ENCODE assay signal across 9 cellular contexts in the genomic region with DNA sequence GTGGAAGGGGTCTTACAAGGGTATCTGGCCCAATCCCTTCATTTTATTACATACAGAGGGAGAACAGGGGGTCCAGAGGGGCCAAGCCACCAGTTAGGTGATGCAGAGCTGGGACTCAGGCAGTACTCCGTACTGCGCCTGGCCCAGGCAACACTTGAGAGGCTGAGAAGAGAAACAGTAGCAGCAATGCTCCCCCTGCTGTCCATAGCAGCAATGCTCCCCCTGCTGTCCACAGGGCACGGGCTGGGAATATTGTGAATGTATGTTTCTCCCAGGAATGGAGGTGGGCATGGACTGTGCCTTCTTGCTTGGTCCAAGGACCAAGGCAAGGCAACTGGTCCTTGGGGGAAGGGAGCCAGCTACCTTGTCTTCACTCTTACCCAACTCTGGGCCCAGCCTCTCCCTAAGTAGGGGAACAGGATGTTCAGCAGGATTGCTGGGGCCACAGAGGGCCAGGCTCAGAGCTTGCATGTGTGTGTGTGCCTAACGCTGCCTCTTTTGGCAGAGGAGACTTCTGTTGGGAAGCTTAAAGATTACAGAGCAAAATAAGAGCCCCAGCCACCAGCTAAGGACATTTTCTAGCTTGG. TPM values are rescaled to one million over a fixed set of nuclear protein-coding genes. Genes with fewer than 3 reads are reported as not detected.
DNase-seq lines count a peak whose midpoint lies in the region; ATAC-seq, FAIRE-seq and TF ChIP-seq lines count a peak whose summit lies in the region.
"Had no signal": no experiment of that assay in that cellular context is flagged by ENCODE, and none has a peak within 500 bp of the region (broad histone marks: within the 10 kb centered on the region; RNA-seq: fewer than 3 reads in every experiment).

No MANE protein-coding gene starts in this region.

- H3K9me2 ChIP-seq in HCT116 (ENCODE audit: insufficient read depth): no peaks in the 10 kb centered on the region

- H3K9me1 ChIP-seq in K562 (ENCODE audit: control insufficient read depth, insufficient read depth, low read length): no peaks in the 10 kb centered on the region

- CTCF ChIA-PET in CD8-positive, alpha-beta T cell (lab: Charles Lee): interaction anchor here (0.7 to 8.7 kb wide), 8 partner anchors 14 to 149 kb away, joined by 3 to 79 read pairs (median 4); partner anchors contain the start of genes CEP250 and FAM83C
- CTCF ChIA-PET in HCT116 (lab: Charles Lee) (interaction anchor here (0.7 to 9.7 kb wide), 11 partner anchors 11 to 211 kb away, joined by 3 to 108 read pairs (median 4); partner anchors contain the start of genes FAM83C and UQCC1), K562 (lab: Yijun Ruan, JAX; ENCODE audit: low intra/inter-chr PET ratio) (interaction anchor here (0.5 to 1.0 kb wide), 4 partner anchors 140 to 433 kb away, joined by 3 to 4 read pairs (median 4); no protein-coding TSS in a partner anchor)

- H3K36me3 Mint-ChIP-seq in CD8-positive, alpha-beta T cell: peaks cover 34% of the 10 kb centered on the region

- H3K9me3 Mint-ChIP-seq in CD8-positive, alpha-beta T cell: no peaks in the 10 kb centered on the region

- H4K20me1 ChIP-seq in HCT116 (ENCODE audit: insufficient read depth) (no peaks in the 10 kb centered on the region), K562 (replicated peaks; ENCODE audit: control insufficient read depth, insufficient read depth, low read length) (no peaks in the 10 kb centered on the region)

- in situ Hi-C loops in K562 (cut with MboI): loop anchor here (25.0 kb wide), 1 partner anchor 130 kb away; the partner anchor contains the start of gene GDF5

- RAD21 ChIA-PET in HCT116 (lab: Charles Lee; ENCODE audit: low non-redundant PET in 1 of 2, low total read pairs in 2 of 2, uncharacterized antibody in 2 of 2, unreplicated experiment in 2 of 2): no interaction called here

- intact Hi-C loops in CD8-positive, alpha-beta T cell (cut with DNase I, micrococcal nuclease): loop anchor here (1.0 to 10.0 kb wide), 4 partner anchors 162 to 578 kb away; partner anchors contain the start of gene EDEM2 (in 1 of the 2)
- intact Hi-C loops in HCT116 (cut with micrococcal nuclease): no loop called here
- intact Hi-C loops in K562 (cut with micrococcal nuclease): loop anchor here (1.0 kb wide), 1 partner anchor 132 kb away; no protein-coding TSS in a partner anchor

- ATAC-seq in CD8-positive, alpha-beta T cell: peak; percentile 38
- ATAC-seq in HCT116 (peak; percentile 64), K562 (peak; percentile 89), HG02610 (IDR thresholded peaks at IDR 0.05; ENCODE audit: unreplicated experiment) (no peak)

- peak; percentile 72 for FAIRE-seq in K562 (lab: Jason Lieb, UNC)

- H3K4me3 Mint-ChIP-seq in CD8-positive, alpha-beta T cell: no peak overlapping the region

- 28% methylated on average over 4 of the region's 4 CpGs for WGBS in K562 (ENCODE audit: insufficient coverage, low coverage, missing lambda C conversion rate)

- DNase-seq in CD8-positive, alpha-beta T cell: peak in 2 of 7 experiments; percentile 25 to 27
- DNase-seq in HCT116 (ENCODE audit: low read depth, low spot score) (peak; percentile 60), OCI-M1 (lab: John Stamatoyannopoulos, UW) (peak; percentile 54), K562 (ENCODE audit: extremely low read depth in 1 of 4, low spot score in 3 of 4) (peak; percentile 58 to 74 (median 68)), inferior parietal cortex (ENCODE audit: extremely low spot score) (peak; percentile 56), ureter (ENCODE audit: low spot score) (no peak)
- peak; percentile 24 for DNase-seq in stimulated activated CD4-positive, alpha-beta T cell treated with anti-CD3 and anti-CD28 coated beads, Interleukin-4, amount 100 ng/mL, for 1 hour

- POLR2A ChIA-PET in CD8-positive, alpha-beta T cell (lab: Charles Lee): interaction anchor here (0.6 kb wide), 1 partner anchor 302 kb away, joined by 5 read pairs; no protein-coding TSS in a partner anchor
- POLR2A ChIA-PET in HCT116 (lab: Charles Lee) (interaction anchor here (1.3 to 4.3 kb wide), 5 partner anchors 10 to 148 kb away, joined by 4 to 19 read pairs (median 5); partner anchors contain the start of genes CEP250 and MMP24OS), K562 (lab: Yijun Ruan, JAX) (interaction anchor here (0.6 kb wide), 1 partner anchor 1116 kb away, joined by 3 read pairs; no protein-coding TSS in a partner anchor)

- TF ChIP-seq EP300 in K562 (IDR thresholded peaks at IDR 0.05; ENCODE audit: low read length): no peak

- H3K4me1 Mint-ChIP-seq in CD8-positive, alpha-beta T cell (ENCODE audit: low read depth): peaks cover 4% of the 10 kb centered on the region

- H3K9ac ChIP-seq in HCT116 (ENCODE audit: low read length): peak overlapping the region; percentile 58
- peak overlapping the region in 1 of 2 experiments; percentile 6; a peak in 1 of 4 replicates for H3K9ac ChIP-seq in K562 (ENCODE audit: insufficient read depth in 1 of 2, low read depth in 2 of 2, low read length in 2 of 2)

- H2AFZ ChIP-seq in HCT116 (ENCODE audit: low read depth, low read length, poor library complexity, severe bottlenecking) (no peak overlapping the region), K562 (ENCODE audit: low read depth, low read length) (no peak overlapping the region)

- H3K79me2 ChIP-seq in HCT116 (ENCODE audit: insufficient read depth, low read length) (no peaks in the 10 kb centered on the region), K562 (ENCODE audit: control insufficient read depth, insufficient read depth, low read length) (no peaks in the 10 kb centered on the region)

- H3K27me3 Mint-ChIP-seq in CD8-positive, alpha-beta T cell (ENCODE audit: low read depth): no peaks in the 10 kb centered on the region

- H3K4me2 ChIP-seq in HCT116 (ENCODE audit: low read length) (peak overlapping the region; percentile 73), K562 (ENCODE audit: insufficient read depth, low read length) (no peak overlapping the region)

- H3K36me3 ChIP-seq in CD8-positive, alpha-beta T cell (ENCODE audit: insufficient read depth, low read length): peaks cover 9% of the 10 kb centered on the region
- H3K36me3 ChIP-seq in HCT116 (ENCODE audit: control insufficient read depth in 1 of 2, insufficient read depth in 2 of 2, low read length in 2 of 2) (no peaks in the 10 kb centered on the region), K562 (ENCODE audit: control insufficient read depth, insufficient read depth, low read length) (peaks cover 27% of the 10 kb centered on the region; the same call in 2 of the 3 replicates)

- H3K27ac ChIP-seq in CD8-positive, alpha-beta T cell (ENCODE audit: low read depth, low read length): no peak overlapping the region
- H3K27ac ChIP-seq in HCT116 (ENCODE audit: low read depth, low read length) (peak overlapping the region; percentile 94), K562 (ENCODE audit: extremely low read depth, low read depth, low read length) (no peak overlapping the region)

- TF ChIP-seq POLR2A in HCT116 (IDR thresholded peaks at IDR 0.05; ENCODE audit: borderline replicate concordance, extremely low read depth, insufficient read depth, insufficient read length): no peak
- TF ChIP-seq POLR2A in K562 (conservative IDR thresholded peaks at IDR 0.05): no peak

- no peak overlapping the region for H3K4me3 ChIP-seq in CD8-positive, alpha-beta T cell (ENCODE audit: low read depth, low read length)
- H3K4me3 ChIP-seq in HCT116 (replicated peaks in 1 of 2; ENCODE audit: low read depth in 1 of 2, low read length in 2 of 2) (no peak overlapping the region), K562 (no peak overlapping the region)

- TF ChIP-seq RAD21 in HCT116 (IDR thresholded peaks at IDR 0.05; ENCODE audit: low read depth) (no peak), K562 (CRISPR knock-in tag; conservative IDR thresholded peaks at IDR 0.05 in 1 of 2, IDR thresholded peaks at IDR 0.05 in 1 of 2) (peak; percentile 49 to 61)

- H3K9me3 ChIP-seq in CD8-positive, alpha-beta T cell (ENCODE audit: low read length): no peaks in the 10 kb centered on the region
- H3K9me3 ChIP-seq in HCT116 (ENCODE audit: control insufficient read depth in 1 of 2, insufficient read depth in 1 of 2, low read depth in 1 of 2, low read length in 2 of 2) (no peaks in the 10 kb centered on the region), K562 (replicated peaks; ENCODE audit: control insufficient read depth, insufficient read depth, low read depth, low read length) (no peaks in the 10 kb centered on the region)

- H3K4me1 ChIP-seq in CD8-positive, alpha-beta T cell (ENCODE audit: insufficient read depth, low read length): peaks cover 4% of the 10 kb centered on the region
- H3K4me1 ChIP-seq in HCT116 (ENCODE audit: control insufficient read depth in 1 of 2, insufficient read depth in 2 of 2, low read length in 2 of 2) (peaks cover 73 to 95% of the 10 kb centered on the region in 2 experiments), K562 (replicated peaks in 1 of 2; ENCODE audit: control insufficient read depth in 2 of 2, insufficient read depth in 2 of 2, low read length in 2 of 2) (peaks cover 17 to 28% of the 10 kb centered on the region in 2 experiments; a peak in 4 of 5 replicates)

- H3K27me3 ChIP-seq in CD8-positive, alpha-beta T cell (ENCODE audit: insufficient read depth, low read length): no peaks in the 10 kb centered on the region
- H3K27me3 ChIP-seq in HCT116 (ENCODE audit: insufficient read depth, low read length): no peaks in the 10 kb centered on the region
- no peaks in the 10 kb centered on the region for H3K27me3 ChIP-seq in K562 (ENCODE audit: control insufficient read depth in 2 of 2, insufficient read depth in 2 of 2, low read length in 2 of 2)

- no TSS peak for BruUV-seq in HCT116 (replicated peaks; lab: Mats Ljungman, UMichigan)
- no TSS peak for BruUV-seq in K562 (replicated peaks; lab: Mats Ljungman, UMichigan)

- no peak overlapping the region for H3K27ac Mint-ChIP-seq in CD8-positive, alpha-beta T cell

- TF ChIP-seq CTCF in CD8-positive, alpha-beta T cell (IDR thresholded peaks at IDR 0.05): peak; percentile 23
- TF ChIP-seq CTCF in HCT116 (IDR thresholded peaks at IDR 0.05 in 2 of 3, conservative IDR thresholded peaks at IDR 0.05 in 1 of 3; ENCODE audit: borderline replicate concordance in 1 of 3, insufficient read depth in 1 of 3, low read depth in 2 of 3, low read length in 2 of 3): peak in 2 of 3 experiments; percentile 96 to 98; a peak in 4 of 6 replicates
- TF ChIP-seq CTCF in K562 (IDR thresholded peaks at IDR 0.05 in 2 of 3, conservative IDR thresholded peaks at IDR 0.05 in 1 of 3; ENCODE audit: insufficient read depth in 2 of 3, low read depth in 1 of 3, low read length in 3 of 3): peak; percentile 96 to 99 (median 98)

RNA-seq across cellular contexts. Expression of gene FAM83C, which starts 14.8 kb away (rescaled TPM):
- not detected for total RNA-seq in CD8-positive, alpha-beta T cell
- total RNA-seq in HCT116 (2021; ENCODE audit: unreplicated experiment) (not detected), K562 (2014; rRNA removed) (not detected in 2 replicates), K562 (2014; rRNA removed; fragmentation: Illumina TruSeq; extraction: Trizol) (not detected in 2 replicates), K562 (2015; rRNA removed; fragmentation: Illumina TruSeq; extraction: Trizol) (not detected in 2 replicates), K562 (2021) (not detected in 2 replicates), ureter (4.0 TPM)
- polyA plus RNA-seq in HCT116 (2012): not detected in 2 replicates
- total RNA-seq in K562 (2011; cell fraction: chromatin; rRNA removed; ENCODE audit: low replicate concordance): not detected in 2 replicates
- not detected in 2 replicates for total RNA-seq in K562 (2011; cell fraction: nucleolus; rRNA removed)
- not detected in 2 replicates for total RNA-seq in K562 (2011; cell fraction: nucleoplasm; rRNA removed)
- polyA plus RNA-seq in K562 (2011; rRNA removed) (not detected in 2 replicates), K562 (2014; fragmentation: Illumina TruSeq; extraction: Trizol) (not detected in 2 replicates), K562 (2014; fragmentation: Nextera tagmentation; extraction: Ambion mirVana) (not detected), K562 (2014; rRNA removed) (not detected in 2 replicates)
- not detected in 2 replicates for polyA plus RNA-seq in K562 (2011; cell fraction: cytosol; rRNA removed)
- 0.04 TPM in 1 of 2 replicates, not detected in the other for polyA plus RNA-seq in K562 (2011; cell fraction: nucleus; rRNA removed)
- not detected in 2 replicates for polyA plus RNA-seq in K562 (2012)
- not detected in 2 replicates for polyA minus RNA-seq in K562 (2011; rRNA and poly(A)+ RNA removed)
- not detected in 2 replicates for polyA minus RNA-seq in K562 (2011; cell fraction: cytosol; rRNA and poly(A)+ RNA removed)
- not detected in 2 replicates for polyA minus RNA-seq in K562 (2011; cell fraction: nucleus; rRNA and poly(A)+ RNA removed)
- total RNA-seq: T-helper 2 cell treated with Interferon-gamma antibody and Interleukin-4, amounts not matched to agents 100 ng/mL and 5 ng/mL, for 36 hours had no signal

RNA-seq across cellular contexts. Expression of gene EIF6, which starts 22.5 kb away (rescaled TPM):
- total RNA-seq in CD8-positive, alpha-beta T cell: 10 to 100 TPM; 41.7 to 43.2 TPM
- total RNA-seq in HCT116 (2021; ENCODE audit: unreplicated experiment) (209 TPM), K562 (2014; rRNA removed) (200 and 244 TPM in 2 replicates), K562 (2014; rRNA removed; fragmentation: Illumina TruSeq; extraction: Trizol) (132 and 180 TPM in 2 replicates), K562 (2015; rRNA removed; fragmentation: Illumina TruSeq; extraction: Trizol) (179 and 180 TPM in 2 replicates), K562 (2021) (229 and 249 TPM in 2 replicates), ureter (191 TPM)
- 265 and 299 TPM in 2 replicates for polyA plus RNA-seq in HCT116 (2012)
- total RNA-seq in K562 (2011; cell fraction: chromatin; rRNA removed; ENCODE audit: low replicate concordance): 22.6 and 68.4 TPM in 2 replicates
- total RNA-seq in K562 (2011; cell fraction: nucleolus; rRNA removed): 89.9 and 93.2 TPM in 2 replicates
- total RNA-seq in K562 (2011; cell fraction: nucleoplasm; rRNA removed): 54.0 and 63.2 TPM in 2 replicates
- polyA plus RNA-seq in K562 (2011; rRNA removed) (165 and 190 TPM in 2 replicates), K562 (2014; fragmentation: Illumina TruSeq; extraction: Trizol) (247 and 288 TPM in 2 replicates), K562 (2014; fragmentation: Nextera tagmentation; extraction: Ambion mirVana) (100 to 1,000 TPM; 807 to 832 TPM), K562 (2014; rRNA removed) (230 and 241 TPM in 2 replicates)
- 339 and 577 TPM in 2 replicates for polyA plus RNA-seq in K562 (2011; cell fraction: cytosol; rRNA removed)
- 164 and 201 TPM in 2 replicates for polyA plus RNA-seq in K562 (2011; cell fraction: nucleus; rRNA removed)
- 165 and 193 TPM in 2 replicates for polyA plus RNA-seq in K562 (2012)
- polyA minus RNA-seq in K562 (2011; rRNA and poly(A)+ RNA removed): 99.7 and 134 TPM in 2 replicates
- polyA minus RNA-seq in K562 (2011; cell fraction: cytosol; rRNA and poly(A)+ RNA removed): 80.7 and 88.0 TPM in 2 replicates
- polyA minus RNA-seq in K562 (2011; cell fraction: nucleus; rRNA and poly(A)+ RNA removed): 28.8 and 42.4 TPM in 2 replicates

RNA-seq across cellular contexts. Expression of gene MMP24OS, which starts 29.1 kb away (rescaled TPM):
- 10 to 100 TPM; 64.5 to 67.1 TPM for total RNA-seq in CD8-positive, alpha-beta T cell
- total RNA-seq in HCT116 (2021; ENCODE audit: unreplicated experiment): 59.6 TPM
- 57.1 and 60.2 TPM in 2 replicates for polyA plus RNA-seq in HCT116 (2012)
- total RNA-seq in K562 (2011; cell fraction: chromatin; rRNA removed; ENCODE audit: low replicate concordance): 26.2 and 52.1 TPM in 2 replicates
- total RNA-seq in K562 (2011; cell fraction: nucleolus; rRNA removed): 35.3 and 46.4 TPM in 2 replicates
- total RNA-seq in K562 (2011; cell fraction: nucleoplasm; rRNA removed): 35.9 and 37.4 TPM in 2 replicates
- 11.4 and 16.0 TPM in 2 replicates for total RNA-seq in K562 (2014; rRNA removed)
- 3.8 and 5.6 TPM in 2 replicates for total RNA-seq in K562 (2014; rRNA removed; fragmentation: Illumina TruSeq; extraction: Trizol)
- total RNA-seq in K562 (2015; rRNA removed; fragmentation: Illumina TruSeq; extraction: Trizol): 10.4 and 12.6 TPM in 2 replicates
- total RNA-seq in K562 (2021): 38.6 and 41.5 TPM in 2 replicates
- 13.1 and 16.3 TPM in 2 replicates for polyA plus RNA-seq in K562 (2011; rRNA removed)
- 22.7 and 39.5 TPM in 2 replicates for polyA plus RNA-seq in K562 (2011; cell fraction: cytosol; rRNA removed)
- polyA plus RNA-seq in K562 (2011; cell fraction: nucleus; rRNA removed): 37.9 and 58.3 TPM in 2 replicates
- 23.8 and 45.8 TPM in 2 replicates for polyA plus RNA-seq in K562 (2012)
- polyA plus RNA-seq in K562 (2014; fragmentation: Illumina TruSeq; extraction: Trizol): 18.8 and 25.0 TPM in 2 replicates
- 1 to 10 TPM in 1 of 2 experiments, under 1 TPM in 1; 0.92 to 1.6 TPM for polyA plus RNA-seq in K562 (2014; fragmentation: Nextera tagmentation; extraction: Ambion mirVana)
- polyA plus RNA-seq in K562 (2014; rRNA removed): 26.5 and 33.5 TPM in 2 replicates
- 5.0 and 6.8 TPM in 2 replicates for polyA minus RNA-seq in K562 (2011; rRNA and poly(A)+ RNA removed)
- 16.2 and 26.1 TPM in 2 replicates for polyA minus RNA-seq in K562 (2011; cell fraction: cytosol; rRNA and poly(A)+ RNA removed)
- 20.1 and 29.2 TPM in 2 replicates for polyA minus RNA-seq in K562 (2011; cell fraction: nucleus; rRNA and poly(A)+ RNA removed)
- 103 TPM for total RNA-seq in ureter

Comparison
In these comparisons a context has a peak if more than half of its experiments do, and no peak if none do; other contexts are left out.
1. CTCF ChIP-seq: peak in every context shown above with its lines; median percentile 98 in K562; 97 in HCT116; 23 in CD8-positive, alpha-beta T cell.